In the genomic region with DNA sequence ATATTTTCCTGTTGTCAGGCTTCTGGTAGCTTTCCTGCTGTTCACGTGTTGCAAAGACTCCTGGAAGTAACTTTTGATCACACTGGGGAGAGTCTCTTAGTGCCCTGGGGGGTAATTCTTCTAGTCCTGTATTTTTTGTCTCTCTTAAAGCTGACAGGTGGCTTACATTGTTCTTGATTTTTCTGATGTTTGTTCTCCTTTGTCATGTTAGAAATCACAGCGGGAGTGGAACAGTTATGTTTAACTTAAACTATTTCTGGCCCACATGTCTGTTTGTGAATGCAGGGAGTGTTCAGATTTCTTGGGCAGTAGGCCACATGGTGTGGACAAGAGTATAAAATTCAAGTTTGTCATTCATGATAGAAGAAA, we compare ENCODE assay signal across 21 cellular contexts.
DNase-seq lines count a peak whose midpoint lies in the region; ATAC-seq and TF ChIP-seq lines count a peak whose summit lies in the region.
"Had no signal": no experiment of that assay in that cellular context is flagged by ENCODE, and none has a peak within 500 bp of the region (broad histone marks: within the 10 kb centered on the region; RNA-seq: fewer than 3 reads in every experiment).

No MANE protein-coding gene starts in this region.

- H3K36me3 ChIP-seq in GM23338 (ENCODE audit: insufficient read depth) (0 out of 2 replicates have a peak, but pooled peaks cover 2% of the 10 kb centered on the region), mammary epithelial cell (ENCODE audit: insufficient read depth, low read length) (no peaks in the 10 kb centered on the region), ovary (no peaks in the 10 kb centered on the region), gastrocnemius medialis (no peaks in the 10 kb centered on the region)

- H3K9me3 ChIP-seq in mammary epithelial cell (replicated peaks; ENCODE audit: insufficient read depth, low read length) (peaks cover 5% of the 10 kb centered on the region), ovary (no peaks in the 10 kb centered on the region), gastrocnemius medialis (no peaks in the 10 kb centered on the region)
- H3K9me3 ChIP-seq: A549 had no signal

- CTCF ChIA-PET in mammary epithelial cell (lab: Charles Lee; ENCODE audit: low non-redundant PET) = no interaction called here

- peak; percentile 18 for DNase-seq in GM23338 (ENCODE audit: low spot score)
- DNase-seq in NCI-H146 (lab: John Stamatoyannopoulos, UW) = peak; percentile 43
- peak; percentile 32 for DNase-seq in astrocyte of the cerebellum (ENCODE audit: low read depth)
- DNase-seq in iPS DF 19.7 (ENCODE audit: low read depth, low spot score) = peak; percentile 5
- DNase-seq in left colon = no peak
- DNase-seq in mammary epithelial cell = no peak
- DNase-seq in ovary = no peak
- no peak for DNase-seq in gastrocnemius medialis
- DNase-seq: Calu3; CD4-positive, alpha-beta memory T cell; GF-D8; GOT3; HFFc6; KG1; NCI-H1417 treated with DMSO at 0.1 percent for 48 hours; NCI-H2029; NCI-H526 treated with DMSO at 0.1 percent for 48 hours; SHP77 had no signal

- peak; percentile 85 for ATAC-seq in GM23338
- no peak for ATAC-seq in left colon
- ATAC-seq in gastrocnemius medialis = no peak
- ATAC-seq: A549, GM12878 had no signal

- H4K20me1 ChIP-seq in GM23338 (replicated peaks; ENCODE audit: insufficient read depth) = no peaks in the 10 kb centered on the region
- H4K20me1 ChIP-seq in mammary epithelial cell (ENCODE audit: insufficient read depth, low read length) = no peaks in the 10 kb centered on the region

- H3F3A ChIP-seq in GM23338 (replicated peaks; ENCODE audit: low read depth) = no peaks in the 10 kb centered on the region

- H3K79me2 ChIP-seq in GM23338 (replicated peaks; ENCODE audit: insufficient read depth) = no peaks in the 10 kb centered on the region
- no peaks in the 10 kb centered on the region for H3K79me2 ChIP-seq in mammary epithelial cell (ENCODE audit: insufficient read depth, low read length)

- no peak for TF ChIP-seq CTCF in GM23338 (conservative IDR thresholded peaks at IDR 0.05; ENCODE audit: low read depth in 2 of 2)
- no peak for TF ChIP-seq CTCF in astrocyte of the cerebellum (IDR thresholded peaks at IDR 0.05; ENCODE audit: low read depth, low read length, missing control alignments)
- TF ChIP-seq CTCF in mammary epithelial cell (conservative IDR thresholded peaks at IDR 0.05 in 1 of 2, IDR thresholded peaks at IDR 0.05 in 1 of 2; ENCODE audit: extremely low read depth in 1 of 2, insufficient read depth in 1 of 2, low read depth in 1 of 2, low read length in 2 of 2) = no peak
- TF ChIP-seq CTCF in ovary (IDR thresholded peaks at IDR 0.05) = no peak
- TF ChIP-seq CTCF in gastrocnemius medialis (IDR thresholded peaks at IDR 0.05 in 4 of 5, conservative IDR thresholded peaks at IDR 0.05 in 1 of 5) = no peak

- peaks cover 12% of the 10 kb centered on the region for H3K36me3 Mint-ChIP-seq in GM23338 (ENCODE audit: low read depth)
- H3K36me3 Mint-ChIP-seq: CD4-positive, alpha-beta memory T cell had no signal

- intact Hi-C loops in left colon (cut with DNase I, micrococcal nuclease) = no loop called here
- intact Hi-C loops in mammary epithelial cell (cut with micrococcal nuclease) = no loop called here
- intact Hi-C loops in ovary (cut with DNase I) = no loop called here
- intact Hi-C loops in gastrocnemius medialis (cut with DNase I; ENCODE audit: low total_unique reads) = no loop called here

- H3K27ac ChIP-seq in GM23338 (ENCODE audit: low read depth) = no peak overlapping the region
- no peak overlapping the region for H3K27ac ChIP-seq in mammary epithelial cell (ENCODE audit: insufficient read depth, low read depth, low read length)
- no peak overlapping the region for H3K27ac ChIP-seq in ovary
- H3K27ac ChIP-seq in gastrocnemius medialis = no peak overlapping the region
- H3K27ac ChIP-seq: A549, SK-N-MC had no signal

- peak overlapping the region; percentile 25; the same call in 1 of the 2 replicates for H3K4me2 ChIP-seq in GM23338
- no peak overlapping the region for H3K4me2 ChIP-seq in mammary epithelial cell (ENCODE audit: insufficient read depth, low read depth, low read length)
- H3K4me2 ChIP-seq: A549 had no signal

- H3K4me1 Mint-ChIP-seq in GM23338 = peaks cover 25% of the 10 kb centered on the region
- H3K4me1 Mint-ChIP-seq: CD4-positive, alpha-beta memory T cell had no signal

- H2AFZ ChIP-seq in GM23338 (no peak overlapping the region), mammary epithelial cell (ENCODE audit: low read depth, low read length) (no peak overlapping the region)

- H3K9ac ChIP-seq in mammary epithelial cell (ENCODE audit: insufficient read depth, low read length) = no peak overlapping the region

- H3K27ac Mint-ChIP-seq in GM23338 = no peak overlapping the region
- H3K27ac Mint-ChIP-seq: CD4-positive, alpha-beta memory T cell; HFFc6 had no signal

- TF ChIP-seq EP300 in ovary (IDR thresholded peaks at IDR 0.05) = no peak

- WGBS in mammary epithelial cell (ENCODE audit: low coverage, missing lambda C conversion rate) = 41% methylated on average over 2 of the region's 2 CpGs
- 18 to 30% (median 25%) methylated on average over 2 of the region's 2 CpGs for WGBS in ovary, 3 donors

- peaks cover 5% of the 10 kb centered on the region for H3K27me3 Mint-ChIP-seq in GM23338 (ENCODE audit: insufficient read depth, low read depth, poor library complexity)
- H3K27me3 Mint-ChIP-seq: CD4-positive, alpha-beta memory T cell had no signal

- no peak overlapping the region for H3K4me3 Mint-ChIP-seq in GM23338
- H3K4me3 Mint-ChIP-seq: CD4-positive, alpha-beta memory T cell; HFFc6 had no signal

- peaks cover 4% of the 10 kb centered on the region; the same call in 1 of the 2 replicates for H3K9me2 ChIP-seq in GM23338 (ENCODE audit: insufficient read depth)

- H3K4me3 ChIP-seq in GM23338 (no peak overlapping the region), astrocyte of the cerebellum (ENCODE audit: low read depth, low read length) (no peak overlapping the region), mammary epithelial cell (replicated peaks in 1 of 3; ENCODE audit: insufficient read depth in 1 of 3, low read depth in 2 of 3, low read length in 3 of 3) (no peak overlapping the region), ovary (no peak overlapping the region), gastrocnemius medialis (no peak overlapping the region)
- H3K4me3 ChIP-seq: A549, GM12878, SK-N-MC had no signal

- peaks cover 29% of the 10 kb centered on the region for H3K9me3 Mint-ChIP-seq in GM23338

- no peaks in the 10 kb centered on the region for H3K27me3 ChIP-seq in GM23338 (ENCODE audit: insufficient read depth)
- peaks cover 3% of the 10 kb centered on the region for H3K27me3 ChIP-seq in mammary epithelial cell (ENCODE audit: insufficient read depth, low read length)
- no peaks in the 10 kb centered on the region for H3K27me3 ChIP-seq in ovary
- H3K27me3 ChIP-seq in gastrocnemius medialis = no peaks in the 10 kb centered on the region

- dilution Hi-C loops in mammary epithelial cell (cut with HindIII; ENCODE audit: low sequenced_read_pairs) = no loop called here

- no TSS peak for BruUV-seq in mammary epithelial cell (replicated peaks; lab: Mats Ljungman, UMichigan)

- H3K4me1 ChIP-seq in GM23338 (ENCODE audit: insufficient read depth) = peaks cover 28% of the 10 kb centered on the region
- no peaks in the 10 kb centered on the region for H3K4me1 ChIP-seq in mammary epithelial cell (ENCODE audit: insufficient read depth, low read length)
- no peaks in the 10 kb centered on the region for H3K4me1 ChIP-seq in ovary (ENCODE audit: insufficient read depth)
- no peaks in the 10 kb centered on the region for H3K4me1 ChIP-seq in gastrocnemius medialis
- H3K4me1 ChIP-seq: A549 had no signal

- in situ Hi-C loops in astrocyte of the cerebellum (cut with HindIII; ENCODE audit: low sequenced_read_pairs) = no loop called here
- in situ Hi-C loops in mammary epithelial cell (cut with MboI; ENCODE audit: low sequenced_read_pairs in 2 of 2) = no loop called here
- in situ Hi-C loops in gastrocnemius medialis (cut with MboI; ENCODE audit: low sequenced_read_pairs in 4 of 4) = no loop called here

- TF ChIP-seq POLR2A in ovary (IDR thresholded peaks at IDR 0.05) (no peak), gastrocnemius medialis (IDR thresholded peaks at IDR 0.05) (no peak)

TF ChIP-seq in GM23338, 12 proteins besides CTCF, POLR2A, EP300 and RAD21 (continues in another document):
- TF ChIP-seq, protein P1, sequence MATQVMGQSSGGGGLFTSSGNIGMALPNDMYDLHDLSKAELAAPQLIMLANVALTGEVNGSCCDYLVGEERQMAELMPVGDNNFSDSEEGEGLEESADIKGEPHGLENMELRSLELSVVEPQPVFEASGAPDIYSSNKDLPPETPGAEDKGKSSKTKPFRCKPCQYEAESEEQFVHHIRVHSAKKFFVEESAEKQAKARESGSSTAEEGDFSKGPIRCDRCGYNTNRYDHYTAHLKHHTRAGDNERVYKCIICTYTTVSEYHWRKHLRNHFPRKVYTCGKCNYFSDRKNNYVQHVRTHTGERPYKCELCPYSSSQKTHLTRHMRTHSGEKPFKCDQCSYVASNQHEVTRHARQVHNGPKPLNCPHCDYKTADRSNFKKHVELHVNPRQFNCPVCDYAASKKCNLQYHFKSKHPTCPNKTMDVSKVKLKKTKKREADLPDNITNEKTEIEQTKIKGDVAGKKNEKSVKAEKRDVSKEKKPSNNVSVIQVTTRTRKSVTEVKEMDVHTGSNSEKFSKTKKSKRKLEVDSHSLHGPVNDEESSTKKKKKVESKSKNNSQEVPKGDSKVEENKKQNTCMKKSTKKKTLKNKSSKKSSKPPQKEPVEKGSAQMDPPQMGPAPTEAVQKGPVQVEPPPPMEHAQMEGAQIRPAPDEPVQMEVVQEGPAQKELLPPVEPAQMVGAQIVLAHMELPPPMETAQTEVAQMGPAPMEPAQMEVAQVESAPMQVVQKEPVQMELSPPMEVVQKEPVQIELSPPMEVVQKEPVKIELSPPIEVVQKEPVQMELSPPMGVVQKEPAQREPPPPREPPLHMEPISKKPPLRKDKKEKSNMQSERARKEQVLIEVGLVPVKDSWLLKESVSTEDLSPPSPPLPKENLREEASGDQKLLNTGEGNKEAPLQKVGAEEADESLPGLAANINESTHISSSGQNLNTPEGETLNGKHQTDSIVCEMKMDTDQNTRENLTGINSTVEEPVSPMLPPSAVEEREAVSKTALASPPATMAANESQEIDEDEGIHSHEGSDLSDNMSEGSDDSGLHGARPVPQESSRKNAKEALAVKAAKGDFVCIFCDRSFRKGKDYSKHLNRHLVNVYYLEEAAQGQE (IDR thresholded peaks at IDR 0.05; ENCODE audit: unreplicated experiment) = no peak
- no peak for TF ChIP-seq POLR2AphosphoS5 (IDR thresholded peaks at IDR 0.05; ENCODE audit: low read depth)
- TF ChIP-seq ZNF331 (CRISPR knock-in tag; IDR thresholded peaks at IDR 0.05; ENCODE audit: low read depth) = no peak

Comparison
In these comparisons a context has a peak if more than half of its experiments do, and no peak if none do; other contexts are left out.
1. DNase-seq: peak in GM23338 (single experiment), NCI-H146 (single experiment), astrocyte of the cerebellum (single experiment) and iPS DF 19.7 (single experiment); none in left colon (0 of 2), mammary epithelial cell (single experiment), ovary (0 of 5) and gastrocnemius medialis (0 of 2).